Comparison of ENCODE assay signal across 8 cellular contexts in genomic region chr10:132654708-132655661, GRCh38.
DNase-seq lines count a peak whose midpoint lies in the region; ATAC-seq, FAIRE-seq and TF ChIP-seq lines count a peak whose summit lies in the region.

No MANE protein-coding gene starts in this region.

- H3K9me3 Mint-ChIP-seq in naive B cell: no peaks in the 10 kb centered on the region

- no peaks in the 10 kb centered on the region for H3K27me3 Mint-ChIP-seq in naive B cell

- TF ChIP-seq CTCF in A549 (IDR thresholded peaks at IDR 0.05) (peak; percentile 94), epithelial cell of esophagus (IDR thresholded peaks at IDR 0.05; ENCODE audit: insufficient read depth, low read depth, low read length, missing control alignments) (peak; percentile 94)

- H3K4me3 ChIP-seq in A549 (no peak overlapping the region), epithelial cell of esophagus (ENCODE audit: low read length) (no peak overlapping the region)

- no peak overlapping the region for H3K4me3 Mint-ChIP-seq in naive B cell

- DNase-seq in A549 (ENCODE audit: low read depth in 1 of 2, low spot score in 1 of 2) (peak; percentile 60 to 86), GM12891 (ENCODE audit: insufficient read length, low spot score) (peak; percentile 91), NCI-H460 (ENCODE audit: extremely low read depth, low read depth) (peak; percentile 34), epithelial cell of esophagus (ENCODE audit: low read depth) (peak; percentile 60), naive B cell (peak; percentile 46), stromal cell of bone marrow (ENCODE audit: low read depth) (peak; percentile 24)
- peak; percentile 22 to 45 (median 30) for DNase-seq in activated CD8-positive, alpha-beta memory T cell treated with anti-CD3 and anti-CD28 coated beads for 48 hours (ENCODE audit: low read depth in 2 of 3, low spot score in 2 of 3)

- peaks cover 4 to 10% (median 9%) of the 10 kb centered on the region in 3 donors for H3K4me1 Mint-ChIP-seq in naive B cell

- TF ChIP-seq POLR2A in A549 (IDR thresholded peaks at IDR 0.05; ENCODE audit: low read length) (no peak), GM12891 (IDR thresholded peaks at IDR 0.05; ENCODE audit: low read depth, low read length) (no peak)

- no peak for FAIRE-seq in A549 (lab: Jason Lieb, UNC)
- FAIRE-seq in GM12891 (lab: Jason Lieb, UNC): peak; percentile 66

- H3K9me3 ChIP-seq in A549: no peaks in the 10 kb centered on the region

- CTCF ChIA-PET in A549 (lab: Yijun Ruan, JAX): interaction anchor here (0.5 to 6.2 kb wide), 90 partner anchors 8 to 617 kb away, joined by 3 to 61 read pairs (median 4); partner anchors contain the start of gene CFAP46

- peaks cover 11 to 18% of the 10 kb centered on the region in 2 donors for H3K36me3 Mint-ChIP-seq in naive B cell

- peak overlapping the region in 1 of 6 donors; percentile 21 for H3K27ac Mint-ChIP-seq in naive B cell

- H3K4me2 ChIP-seq in A549: no peak overlapping the region

- H3K27ac ChIP-seq in A549: no peak overlapping the region

- ATAC-seq in A549: peak; percentile 63 to 90
- peak; percentile 57 to 76 for ATAC-seq in naive B cell (ENCODE audit: low read depth in 2 of 2)
- no peak for ATAC-seq in HG03457 (IDR thresholded peaks at IDR 0.05; ENCODE audit: unreplicated experiment)

- H3K4me1 ChIP-seq in A549: no peaks in the 10 kb centered on the region

- no peak for TF ChIP-seq EP300 in A549 (IDR thresholded peaks at IDR 0.05)

- peak; percentile 94 to 97 for TF ChIP-seq RAD21 in A549 (conservative IDR thresholded peaks at IDR 0.05 in 1 of 2, IDR thresholded peaks at IDR 0.05 in 1 of 2)

- 53% methylated on average over 48 of the region's 48 CpGs for WGBS in A549 (ENCODE audit: missing lambda C conversion rate)

- POLR2A ChIA-PET in A549 (lab: Yijun Ruan, JAX): no interaction called here

TF ChIP-seq in A549, 52 proteins besides CTCF, POLR2A, EP300 and RAD21:
- TF ChIP-seq MAZ (IDR thresholded peaks at IDR 0.05; ENCODE audit: borderline replicate concordance, low read depth, low read length) (0 out of 2 replicates have a peak, but pooled peaks have one; percentile 23), BCL3 (IDR thresholded peaks at IDR 0.05) (no peak), CHD4 (IDR thresholded peaks at IDR 0.05; ENCODE audit: borderline replicate concordance) (no peak), PHF8 (IDR thresholded peaks at IDR 0.05; ENCODE audit: borderline replicate concordance, low read depth) (no peak), KDM1A (IDR thresholded peaks at IDR 0.05; ENCODE audit: low read depth) (no peak), ZC3H11A (IDR thresholded peaks at IDR 0.05) (no peak), CBX8 (IDR thresholded peaks at IDR 0.05) (no peak), ZFP36 (IDR thresholded peaks at IDR 0.05; ENCODE audit: borderline replicate concordance, partially characterized antibody) (no peak), SMC3 (IDR thresholded peaks at IDR 0.05) (peak; percentile 88), HOXB13 (CRISPR knock-in tag; IDR thresholded peaks at IDR 0.05; ENCODE audit: low read depth) (no peak), BHLHE40 (IDR thresholded peaks at IDR 0.05; ENCODE audit: low read depth, low read length) (no peak), ZSCAN20 (CRISPR knock-in tag; IDR thresholded peaks at IDR 0.05) (no peak), USF2 (IDR thresholded peaks at IDR 0.05) (no peak), RARB (CRISPR knock-in tag; IDR thresholded peaks at IDR 0.05) (no peak)

TF ChIP-seq in GM12891, 5 proteins besides CTCF, POLR2A, EP300 and RAD21:
- no peak for TF ChIP-seq SPI1 (IDR thresholded peaks at IDR 0.05; ENCODE audit: low read depth, low read length)
- TF ChIP-seq POLR2AphosphoS5 (IDR thresholded peaks at IDR 0.05; ENCODE audit: low read depth, low read length): no peak

Comparison
In these comparisons a context has a peak if more than half of its experiments do, and no peak if none do; other contexts are left out.
1. DNase-seq: peak in every context shown above with its lines; median percentile 91 in GM12891; 73 in A549; 60 in epithelial cell of esophagus; 46 in naive B cell; 34 in NCI-H460; 30 in activated CD8-positive, alpha-beta memory T cell treated with anti-CD3 and anti-CD28 coated beads for 48 hours; 24 in stromal cell of bone marrow.